ENCODE assay signal across 18 cellular contexts in genomic region chr5:154390746-154391359, GRCh38.
"Had no signal": no experiment of that assay in that cellular context is flagged by ENCODE, and none has a peak within 500 bp of the region (broad histone marks: within the 10 kb centered on the region; RNA-seq: fewer than 3 reads in every experiment).

No MANE protein-coding gene starts in this region.

- ATAC-seq: activated CD8-positive, alpha-beta T cell treated with anti-CD3 and anti-CD28 coated beads, Interleukin-2, amount 10 ng/mL, durations not matched to agents 7 days and 5 days; activated naive CD4-positive, alpha-beta T cell treated with anti-CD3 and anti-CD28 coated beads, Interleukin-2, amount 50 U/mL, for 72 hours; heart left ventricle; left colon; natural killer cell had no signal

- H3K36me3 ChIP-seq: ovary, prostate gland, vagina, WERI-Rb-1 had no signal

- H3K27me3 ChIP-seq: heart left ventricle, ovary, spleen, vagina had no signal

- H3K27ac ChIP-seq: heart left ventricle, prostate gland, spleen, thoracic aorta, vagina, WERI-Rb-1 had no signal

- H3K9me3 ChIP-seq: heart left ventricle, ovary, prostate gland, spleen, thoracic aorta, vagina had no signal

- H3K4me1 ChIP-seq: heart left ventricle, prostate gland, vagina had no signal

- DNase-seq: activated CD4-positive, alpha-beta T cell treated with anti-CD3 and anti-CD28 coated beads, Interleukin-2, amount 50 U/mL, for 1 hour; activated CD4-positive, CD25-positive, alpha-beta regulatory T cell treated with anti-CD3 and anti-CD28 coated beads, Interleukin-2, amount 50 U/mL, for 72 hours; activated CD8-positive, alpha-beta T cell treated with anti-CD3 and anti-CD28 coated beads, Interleukin-2, amount 10 ng/mL, durations not matched to agents 7 days and 5 days; aorta; central memory CD4-positive, alpha-beta T cell; heart left ventricle; left colon; natural killer cell; ovary; spleen; stimulated activated CD4-positive, alpha-beta T cell treated with anti-CD3 and anti-CD28 coated beads, Interleukin-4, amount 100 ng/mL, for 1 hour; stimulated activated naive CD4-positive, alpha-beta T cell; WERI-Rb-1 had no signal

- H3K4me3 ChIP-seq: heart left ventricle, lung, ovary, prostate gland, spleen, thoracic aorta, vagina had no signal
